In the genomic region with DNA sequence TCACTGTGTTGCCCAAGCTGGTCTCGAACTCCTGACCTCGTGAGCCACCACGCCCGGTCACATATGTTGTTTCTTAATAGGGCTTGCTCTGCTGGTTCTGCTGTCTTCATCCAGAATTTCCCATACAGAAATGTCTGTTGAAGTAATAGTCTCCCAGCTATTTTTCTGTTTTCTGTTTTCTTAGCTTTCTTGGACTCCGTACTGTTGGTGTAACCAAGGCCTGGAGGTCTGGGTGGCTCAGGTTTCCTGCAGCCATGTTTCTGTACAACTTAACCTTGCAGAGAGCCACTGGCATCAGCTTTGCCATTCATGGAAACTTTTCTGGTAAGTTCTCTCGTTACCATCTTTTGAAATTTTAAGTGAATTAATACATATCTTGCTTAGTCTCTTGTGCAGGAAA, we compare ENCODE assay signal across 1 cellular context.
TF ChIP-seq lines count a peak whose summit lies in the region.

No MANE protein-coding gene starts in this region.

TF ChIP-seq in HCT116, 20 proteins besides CTCF, POLR2A, EP300 and RAD21:
- no peak for TF ChIP-seq ZNF274 (IDR thresholded peaks at IDR 0.05; ENCODE audit: low read depth, low read length)
- TF ChIP-seq, protein P1, sequence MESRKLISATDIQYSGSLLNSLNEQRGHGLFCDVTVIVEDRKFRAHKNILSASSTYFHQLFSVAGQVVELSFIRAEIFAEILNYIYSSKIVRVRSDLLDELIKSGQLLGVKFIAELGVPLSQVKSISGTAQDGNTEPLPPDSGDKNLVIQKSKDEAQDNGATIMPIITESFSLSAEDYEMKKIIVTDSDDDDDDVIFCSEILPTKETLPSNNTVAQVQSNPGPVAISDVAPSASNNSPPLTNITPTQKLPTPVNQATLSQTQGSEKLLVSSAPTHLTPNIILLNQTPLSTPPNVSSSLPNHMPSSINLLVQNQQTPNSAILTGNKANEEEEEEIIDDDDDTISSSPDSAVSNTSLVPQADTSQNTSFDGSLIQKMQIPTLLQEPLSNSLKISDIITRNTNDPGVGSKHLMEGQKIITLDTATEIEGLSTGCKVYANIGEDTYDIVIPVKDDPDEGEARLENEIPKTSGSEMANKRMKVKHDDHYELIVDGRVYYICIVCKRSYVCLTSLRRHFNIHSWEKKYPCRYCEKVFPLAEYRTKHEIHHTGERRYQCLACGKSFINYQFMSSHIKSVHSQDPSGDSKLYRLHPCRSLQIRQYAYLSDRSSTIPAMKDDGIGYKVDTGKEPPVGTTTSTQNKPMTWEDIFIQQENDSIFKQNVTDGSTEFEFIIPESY (IDR thresholded peaks at IDR 0.05; ENCODE audit: extremely low read depth, insufficient replicate concordance, low read length), result no peak
- no peak for TF ChIP-seq JUND (IDR thresholded peaks at IDR 0.05)
- TF ChIP-seq, protein P2, sequence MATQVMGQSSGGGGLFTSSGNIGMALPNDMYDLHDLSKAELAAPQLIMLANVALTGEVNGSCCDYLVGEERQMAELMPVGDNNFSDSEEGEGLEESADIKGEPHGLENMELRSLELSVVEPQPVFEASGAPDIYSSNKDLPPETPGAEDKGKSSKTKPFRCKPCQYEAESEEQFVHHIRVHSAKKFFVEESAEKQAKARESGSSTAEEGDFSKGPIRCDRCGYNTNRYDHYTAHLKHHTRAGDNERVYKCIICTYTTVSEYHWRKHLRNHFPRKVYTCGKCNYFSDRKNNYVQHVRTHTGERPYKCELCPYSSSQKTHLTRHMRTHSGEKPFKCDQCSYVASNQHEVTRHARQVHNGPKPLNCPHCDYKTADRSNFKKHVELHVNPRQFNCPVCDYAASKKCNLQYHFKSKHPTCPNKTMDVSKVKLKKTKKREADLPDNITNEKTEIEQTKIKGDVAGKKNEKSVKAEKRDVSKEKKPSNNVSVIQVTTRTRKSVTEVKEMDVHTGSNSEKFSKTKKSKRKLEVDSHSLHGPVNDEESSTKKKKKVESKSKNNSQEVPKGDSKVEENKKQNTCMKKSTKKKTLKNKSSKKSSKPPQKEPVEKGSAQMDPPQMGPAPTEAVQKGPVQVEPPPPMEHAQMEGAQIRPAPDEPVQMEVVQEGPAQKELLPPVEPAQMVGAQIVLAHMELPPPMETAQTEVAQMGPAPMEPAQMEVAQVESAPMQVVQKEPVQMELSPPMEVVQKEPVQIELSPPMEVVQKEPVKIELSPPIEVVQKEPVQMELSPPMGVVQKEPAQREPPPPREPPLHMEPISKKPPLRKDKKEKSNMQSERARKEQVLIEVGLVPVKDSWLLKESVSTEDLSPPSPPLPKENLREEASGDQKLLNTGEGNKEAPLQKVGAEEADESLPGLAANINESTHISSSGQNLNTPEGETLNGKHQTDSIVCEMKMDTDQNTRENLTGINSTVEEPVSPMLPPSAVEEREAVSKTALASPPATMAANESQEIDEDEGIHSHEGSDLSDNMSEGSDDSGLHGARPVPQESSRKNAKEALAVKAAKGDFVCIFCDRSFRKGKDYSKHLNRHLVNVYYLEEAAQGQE (IDR thresholded peaks at IDR 0.05; ENCODE audit: low read depth), result no peak
- TF ChIP-seq ELF1 (IDR thresholded peaks at IDR 0.05; ENCODE audit: borderline replicate concordance, low read depth), result no peak
- no peak for TF ChIP-seq EGR1 (IDR thresholded peaks at IDR 0.05; ENCODE audit: low read depth)
- no peak for TF ChIP-seq YY1 (IDR thresholded peaks at IDR 0.05; ENCODE audit: extremely low read depth, insufficient replicate concordance, low read depth, low read length)
- no peak for TF ChIP-seq EZH2 (IDR thresholded peaks at IDR 0.05)
- no peak for TF ChIP-seq TCF7L2 (IDR thresholded peaks at IDR 0.05; ENCODE audit: borderline replicate concordance, extremely low read depth, insufficient read depth, insufficient read length)
- TF ChIP-seq CBX3 (IDR thresholded peaks at IDR 0.05; ENCODE audit: low read depth), result no peak
- no peak for TF ChIP-seq CEBPB (IDR thresholded peaks at IDR 0.05; ENCODE audit: low read depth)
- no peak for TF ChIP-seq ZFX (IDR thresholded peaks at IDR 0.05)
- TF ChIP-seq SRF (IDR thresholded peaks at IDR 0.05; ENCODE audit: low read depth), result no peak
- no peak for TF ChIP-seq SIN3A (IDR thresholded peaks at IDR 0.05; ENCODE audit: low read depth)
- TF ChIP-seq FOSL1 (IDR thresholded peaks at IDR 0.05; ENCODE audit: low read depth), result no peak
- no peak for TF ChIP-seq SP1 (IDR thresholded peaks at IDR 0.05; ENCODE audit: low read depth)
- TF ChIP-seq, protein P3, sequence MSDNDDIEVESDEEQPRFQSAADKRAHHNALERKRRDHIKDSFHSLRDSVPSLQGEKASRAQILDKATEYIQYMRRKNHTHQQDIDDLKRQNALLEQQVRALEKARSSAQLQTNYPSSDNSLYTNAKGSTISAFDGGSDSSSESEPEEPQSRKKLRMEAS (IDR thresholded peaks at IDR 0.05), result no peak
- no peak for TF ChIP-seq POLR2AphosphoS5 (IDR thresholded peaks at IDR 0.05; ENCODE audit: low read depth, low read length)
- TF ChIP-seq, protein P4, sequence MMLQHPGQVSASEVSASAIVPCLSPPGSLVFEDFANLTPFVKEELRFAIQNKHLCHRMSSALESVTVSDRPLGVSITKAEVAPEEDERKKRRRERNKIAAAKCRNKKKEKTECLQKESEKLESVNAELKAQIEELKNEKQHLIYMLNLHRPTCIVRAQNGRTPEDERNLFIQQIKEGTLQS (IDR thresholded peaks at IDR 0.05), result no peak
- no peak for TF ChIP-seq EZH2phosphoT487 (IDR thresholded peaks at IDR 0.05; ENCODE audit: borderline replicate concordance)
